Comparison of ENCODE assay signal across 27 cellular contexts in the genomic region with DNA sequence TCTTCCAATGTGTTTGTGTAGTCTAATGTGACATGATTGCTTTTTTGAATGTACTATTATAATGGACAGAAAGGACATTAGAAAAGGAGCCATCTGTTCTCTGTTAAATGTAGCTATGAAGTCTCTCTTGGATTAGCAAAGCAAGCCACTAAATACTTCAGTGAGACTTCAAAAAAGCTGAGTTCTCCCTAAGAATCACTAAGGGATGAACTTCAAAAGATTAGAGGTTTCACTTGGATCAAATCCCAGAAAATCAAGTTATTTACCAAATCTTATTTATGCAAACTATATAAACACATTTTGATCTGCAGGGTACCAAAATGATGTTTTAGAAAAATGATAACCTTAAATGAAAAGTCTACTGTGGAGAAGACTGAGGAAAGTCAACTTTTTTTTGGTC.
"Had no signal": no experiment of that assay in that cellular context is flagged by ENCODE, and none has a peak within 500 bp of the region (broad histone marks: within the 10 kb centered on the region; RNA-seq: fewer than 3 reads in every experiment).

No MANE protein-coding gene starts in this region.

- H3K36me3 Mint-ChIP-seq: natural killer cell treated with Interleukin-12 subunit alpha and Interleukin-12 subunit beta and Interleukin-15 and Interleukin-18, amount 100 ng/mL, for 72 hours had no signal

- H3K27me3 Mint-ChIP-seq: naive thymus-derived CD4-positive, alpha-beta T cell; natural killer cell treated with Interleukin-12 subunit alpha and Interleukin-12 subunit beta and Interleukin-15 and Interleukin-18, amount 100 ng/mL, for 72 hours; progenitor cell of endocrine pancreas; stimulated activated naive B cell treated with anti-CD40 and anti-IgM and Interleukin-4, amounts not matched to agents 10 μg/mL and 1 μg/mL and 100 μg/mL, for 72 hours had no signal

- H3K27ac Mint-ChIP-seq: natural killer cell treated with Interleukin-12 subunit alpha and Interleukin-12 subunit beta and Interleukin-15 and Interleukin-18, amount 100 ng/mL, for 72 hours; progenitor cell of endocrine pancreas; stimulated activated naive B cell treated with anti-CD40 and anti-IgM and Interleukin-4, amounts not matched to agents 10 μg/mL and 1 μg/mL and 100 μg/mL, for 72 hours had no signal

- H3K9me3 ChIP-seq: left ventricle myocardium inferior, mucosa of descending colon, ovary, right atrium auricular region, spleen, stomach, testis, thyroid gland, transverse colon, upper lobe of left lung, vagina had no signal

- DNase-seq: hippocampal formation; kidney; left colon; left ventricle myocardium inferior; mesendoderm; midbrain; mucosa of descending colon; naive thymus-derived CD4-positive, alpha-beta T cell; ovary; spleen; stimulated activated CD4-positive, alpha-beta T cell treated with anti-CD3 and anti-CD28 coated beads, Interleukin-2, amount 100 ng/mL, for 48 hours; stimulated activated CD4-positive, alpha-beta T cell treated with anti-CD3 and anti-CD28 coated beads, Interleukin-4, amount 100 ng/mL, for 4 hours; stimulated activated CD8-positive, alpha-beta memory T cell treated with anti-CD3 and anti-CD28 coated beads, Interleukin-4, amount 100 ng/mL, for 48 hours; stimulated activated naive B cell treated with anti-CD40 and anti-IgM and Interleukin-4, amounts not matched to agents 10 μg/mL and 1 μg/mL and 100 μg/mL, for 72 hours; stimulated activated naive CD8-positive, alpha-beta T cell treated with anti-CD3 and anti-CD28 coated beads, Interleukin-15, Interleukin-2, amounts not matched to agents 100 U/mL and 50 U/mL, for 24 hours; stomach; testis; thyroid gland; transverse colon had no signal

- ATAC-seq: left colon; mucosa of descending colon; naive thymus-derived CD4-positive, alpha-beta T cell; natural killer cell treated with Interleukin-12 subunit alpha and Interleukin-12 subunit beta and Interleukin-15 and Interleukin-18, amount 100 ng/mL, for 72 hours; sciatic nerve; stimulated activated naive B cell treated with anti-CD40 and anti-IgM and Interleukin-4, amounts not matched to agents 10 μg/mL and 1 μg/mL and 100 μg/mL, for 72 hours; stimulated activated naive CD8-positive, alpha-beta T cell treated with anti-CD3 and anti-CD28 coated beads, Interleukin-15, Interleukin-2, amounts not matched to agents 100 U/mL and 50 U/mL, for 24 hours had no signal

- H3K4me1 ChIP-seq: vagina had no signal

- H3K4me3 ChIP-seq: left ventricle myocardium inferior, lung, mucosa of descending colon, ovary, right atrium auricular region, skin epidermis, spleen, stomach, testis, thyroid gland, transverse colon, upper lobe of left lung, vagina had no signal

- H3K27me3 ChIP-seq: ovary, right atrium auricular region, spleen, stomach, testis, thyroid gland, transverse colon, upper lobe of left lung, vagina had no signal

- H3K27ac ChIP-seq: left ventricle myocardium inferior, ovary, right atrium auricular region, skin epidermis, spleen, stomach, testis, thyroid gland, transverse colon, upper lobe of left lung, vagina had no signal

- H3K36me3 ChIP-seq: left ventricle myocardium inferior, ovary, right atrium auricular region, spleen, stomach, thyroid gland, transverse colon, upper lobe of left lung, vagina had no signal

- H3K4me3 Mint-ChIP-seq: naive thymus-derived CD4-positive, alpha-beta T cell; natural killer cell treated with Interleukin-12 subunit alpha and Interleukin-12 subunit beta and Interleukin-15 and Interleukin-18, amount 100 ng/mL, for 72 hours; stimulated activated naive B cell treated with anti-CD40 and anti-IgM and Interleukin-4, amounts not matched to agents 10 μg/mL and 1 μg/mL and 100 μg/mL, for 72 hours had no signal
